23 cellular contexts compared by ENCODE assay signal in genomic region chr2:143697744-143698143, GRCh38.
A peak's percentile ranks its signal among the peaks of the same experiment; 100 is the strongest.
DNase-seq lines count a peak whose midpoint lies in the region; ATAC-seq, FAIRE-seq and TF ChIP-seq lines count a peak whose summit lies in the region.
"Had no signal": no experiment of that assay in that cellular context is flagged by ENCODE, and none has a peak within 500 bp of the region (broad histone marks: within the 10 kb centered on the region; RNA-seq: fewer than 3 reads in every experiment).

No MANE protein-coding gene starts in this region.

- intact Hi-C loops in activated CD4-positive, alpha-beta memory T cell treated with anti-CD3 and anti-CD28 coated beads for 36 hours (cut with micrococcal nuclease): loop anchor here (2.0 to 5.0 kb wide), 5 partner anchors 65 to 435 kb away; no protein-coding TSS in a partner anchor
- intact Hi-C loops in activated T-helper 1 cell treated with anti-CD3 and anti-CD28 coated beads, Interleukin-12 subunit alpha, Interleukin-12 subunit beta, Interleukin-2, Interleukin-4 antibody, amounts not matched to agents 30 ng/mL and 10 ng/mL and 1 ng/mL, durations not matched to agents 14 hours and 24 hours and 36 hours (cut with micrococcal nuclease): loop anchor here (1.0 to 5.0 kb wide), 6 partner anchors 33 to 819 kb away; no protein-coding TSS in a partner anchor
- intact Hi-C loops in spleen (cut with DNase I; ENCODE audit: low total_unique reads): no loop called here

- no peaks in the 10 kb centered on the region for H3K27me3 ChIP-seq in spleen (replicated peaks in 1 of 7)
- H3K27me3 ChIP-seq: neutrophil, right lobe of liver had no signal

- no peak overlapping the region for H3K27ac ChIP-seq in spleen
- H3K27ac ChIP-seq: coronary artery, right lobe of liver had no signal

- H3K9me3 ChIP-seq in spleen: no peaks in the 10 kb centered on the region
- H3K9me3 ChIP-seq: neutrophil, right lobe of liver had no signal

- H3K4me3 Mint-ChIP-seq in activated CD4-positive, alpha-beta memory T cell treated with anti-CD3 and anti-CD28 coated beads for 36 hours: no peak overlapping the region
- no peak overlapping the region for H3K4me3 Mint-ChIP-seq in activated CD4-positive, alpha-beta memory T cell treated with anti-CD3 and anti-CD28 coated beads, Interleukin-2, amount 10 ng/mL, durations not matched to agents 7 days and 5 days
- no peak overlapping the region for H3K4me3 Mint-ChIP-seq in activated T-helper 1 cell treated with anti-CD3 and anti-CD28 coated beads, Interleukin-12 subunit alpha, Interleukin-12 subunit beta, Interleukin-2, Interleukin-4 antibody, amounts not matched to agents 30 ng/mL and 10 ng/mL and 1 ng/mL, durations not matched to agents 14 hours and 24 hours and 36 hours
- H3K4me3 Mint-ChIP-seq: CD4-positive, CD25-positive, alpha-beta regulatory T cell; memory B cell had no signal

- CTCF ChIA-PET in activated CD4-positive, alpha-beta memory T cell treated with anti-CD3 and anti-CD28 coated beads for 36 hours (lab: Charles Lee): interaction anchor here (1.4 to 1.7 kb wide), 2 partner anchors 11 to 33 kb away, joined by 4 to 6 read pairs; no protein-coding TSS in a partner anchor
- CTCF ChIA-PET in activated CD4-positive, alpha-beta memory T cell treated with anti-CD3 and anti-CD28 coated beads, Interleukin-2, amount 10 ng/mL, durations not matched to agents 7 days and 5 days (lab: Charles Lee): interaction anchor here (1.1 to 1.2 kb wide), 2 partner anchors 8 to 659 kb away, joined by 3 read pairs; no protein-coding TSS in a partner anchor

- no peak for FAIRE-seq in HTR-8/SVneo (lab: Jason Lieb, UNC)
- FAIRE-seq: A204.1, islet of Langerhans had no signal

- H3K27me3 Mint-ChIP-seq in activated CD4-positive, alpha-beta memory T cell treated with anti-CD3 and anti-CD28 coated beads for 36 hours: no peaks in the 10 kb centered on the region
- H3K27me3 Mint-ChIP-seq in activated CD4-positive, alpha-beta memory T cell treated with anti-CD3 and anti-CD28 coated beads, Interleukin-2, amount 10 ng/mL, durations not matched to agents 7 days and 5 days: no peaks in the 10 kb centered on the region
- H3K27me3 Mint-ChIP-seq in activated T-helper 1 cell treated with anti-CD3 and anti-CD28 coated beads, Interleukin-12 subunit alpha, Interleukin-12 subunit beta, Interleukin-2, Interleukin-4 antibody, amounts not matched to agents 30 ng/mL and 10 ng/mL and 1 ng/mL, durations not matched to agents 14 hours and 24 hours and 36 hours (ENCODE audit: insufficient read depth): no peaks in the 10 kb centered on the region
- H3K27me3 Mint-ChIP-seq: CD4-positive, CD25-positive, alpha-beta regulatory T cell; memory B cell had no signal

- TF ChIP-seq CTCF in spleen (IDR thresholded peaks at IDR 0.05 in 8 of 11, conservative IDR thresholded peaks at IDR 0.05 in 3 of 11): no peak

- peak overlapping the region; percentile 64 for H3K27ac Mint-ChIP-seq in activated CD4-positive, alpha-beta memory T cell treated with anti-CD3 and anti-CD28 coated beads for 36 hours
- H3K27ac Mint-ChIP-seq in activated CD4-positive, alpha-beta memory T cell treated with anti-CD3 and anti-CD28 coated beads, Interleukin-2, amount 10 ng/mL, durations not matched to agents 7 days and 5 days: no peak overlapping the region
- H3K27ac Mint-ChIP-seq in activated T-helper 1 cell treated with anti-CD3 and anti-CD28 coated beads, Interleukin-12 subunit alpha, Interleukin-12 subunit beta, Interleukin-2, Interleukin-4 antibody, amounts not matched to agents 30 ng/mL and 10 ng/mL and 1 ng/mL, durations not matched to agents 14 hours and 24 hours and 36 hours: peak overlapping the region; percentile 90
- H3K27ac Mint-ChIP-seq: memory B cell had no signal

- no peak for DNase-seq in activated CD4-positive, alpha-beta memory T cell treated with anti-CD3 and anti-CD28 coated beads for 36 hours
- no peak for DNase-seq in activated CD4-positive, alpha-beta memory T cell treated with anti-CD3 and anti-CD28 coated beads, Interleukin-2, amount 10 ng/mL, durations not matched to agents 7 days and 5 days
- DNase-seq in activated T-helper 1 cell treated with anti-CD3 and anti-CD28 coated beads, Interleukin-12 subunit alpha, Interleukin-12 subunit beta, Interleukin-2, Interleukin-4 antibody, amounts not matched to agents 30 ng/mL and 10 ng/mL and 1 ng/mL, durations not matched to agents 14 hours and 24 hours and 36 hours (ENCODE audit: low spot score): no peak
- DNase-seq in spleen (no peak), HTR-8/SVneo (ENCODE audit: insufficient read length, low spot score) (no peak), dedifferentiated amniotic fluid mesenchymal stem cell (ENCODE audit: extremely low spot score) (no peak)
- DNase-seq: activated CD4-positive, CD25-positive, alpha-beta regulatory T cell; activated T-cell treated with anti-CD3 and anti-CD28 coated beads, Interleukin-2, amount 50 U/mL, for 48 hours; aorta; CD4-positive, CD25-positive, alpha-beta regulatory T cell; EL; NCI-H2081; NCI-H82; right lobe of liver; stimulated activated CD4-positive, alpha-beta T cell treated with anti-CD3 and anti-CD28 coated beads, Interleukin-2, amount 100 ng/mL, for 48 hours; trophoblast cell had no signal

- no peak for TF ChIP-seq POLR2A in spleen (IDR thresholded peaks at IDR 0.05)

- POLR2A ChIA-PET in activated CD4-positive, alpha-beta memory T cell treated with anti-CD3 and anti-CD28 coated beads for 36 hours (lab: Charles Lee): interaction anchor here (1.3 kb wide), 2 partner anchors 11 to 33 kb away, joined by 3 to 4 read pairs; no protein-coding TSS in a partner anchor
- POLR2A ChIA-PET in activated CD4-positive, alpha-beta memory T cell treated with anti-CD3 and anti-CD28 coated beads, Interleukin-2, amount 10 ng/mL, durations not matched to agents 7 days and 5 days (lab: Charles Lee): no interaction called here

- peaks cover 4% of the 10 kb centered on the region for H3K36me3 Mint-ChIP-seq in activated CD4-positive, alpha-beta memory T cell treated with anti-CD3 and anti-CD28 coated beads for 36 hours
- H3K36me3 Mint-ChIP-seq in activated CD4-positive, alpha-beta memory T cell treated with anti-CD3 and anti-CD28 coated beads, Interleukin-2, amount 10 ng/mL, durations not matched to agents 7 days and 5 days (ENCODE audit: low read depth): peaks cover 39% of the 10 kb centered on the region
- peaks cover 11% of the 10 kb centered on the region for H3K36me3 Mint-ChIP-seq in activated T-helper 1 cell treated with anti-CD3 and anti-CD28 coated beads, Interleukin-12 subunit alpha, Interleukin-12 subunit beta, Interleukin-2, Interleukin-4 antibody, amounts not matched to agents 30 ng/mL and 10 ng/mL and 1 ng/mL, durations not matched to agents 14 hours and 24 hours and 36 hours (ENCODE audit: low read depth)

- ATAC-seq in GM21447 (IDR thresholded peaks at IDR 0.05; ENCODE audit: unreplicated experiment): peak; percentile 42
- ATAC-seq in HG02973 (IDR thresholded peaks at IDR 0.05; ENCODE audit: unreplicated experiment): peak; percentile 50
- ATAC-seq: right lobe of liver had no signal

- H3K9me3 Mint-ChIP-seq in activated CD4-positive, alpha-beta memory T cell treated with anti-CD3 and anti-CD28 coated beads for 36 hours: no peaks in the 10 kb centered on the region
- H3K9me3 Mint-ChIP-seq in activated CD4-positive, alpha-beta memory T cell treated with anti-CD3 and anti-CD28 coated beads, Interleukin-2, amount 10 ng/mL, durations not matched to agents 7 days and 5 days: peaks cover under 1% of the 10 kb centered on the region
- no peaks in the 10 kb centered on the region for H3K9me3 Mint-ChIP-seq in activated T-helper 1 cell treated with anti-CD3 and anti-CD28 coated beads, Interleukin-12 subunit alpha, Interleukin-12 subunit beta, Interleukin-2, Interleukin-4 antibody, amounts not matched to agents 30 ng/mL and 10 ng/mL and 1 ng/mL, durations not matched to agents 14 hours and 24 hours and 36 hours
- H3K9me3 Mint-ChIP-seq: CD4-positive, CD25-positive, alpha-beta regulatory T cell; memory B cell had no signal

- H3K4me3 ChIP-seq in spleen: no peak overlapping the region
- H3K4me3 ChIP-seq: coronary artery, right lobe of liver had no signal

- peaks cover 0 to 15% (median 2%) of the 10 kb centered on the region in 6 donors for H3K36me3 ChIP-seq in spleen
- H3K36me3 ChIP-seq: neutrophil, right lobe of liver had no signal

- WGBS in spleen, 5 donors: 77 to 97% (median 92%) methylated on average over 1 of the region's 1 CpG

- peaks cover 0 to 24% (median 1%) of the 10 kb centered on the region in 6 donors for H3K4me1 ChIP-seq in spleen
- H3K4me1 ChIP-seq: right lobe of liver had no signal

- peaks cover 69% of the 10 kb centered on the region for H3K4me1 Mint-ChIP-seq in activated CD4-positive, alpha-beta memory T cell treated with anti-CD3 and anti-CD28 coated beads for 36 hours (ENCODE audit: low read depth)
- peaks cover 25% of the 10 kb centered on the region for H3K4me1 Mint-ChIP-seq in activated CD4-positive, alpha-beta memory T cell treated with anti-CD3 and anti-CD28 coated beads, Interleukin-2, amount 10 ng/mL, durations not matched to agents 7 days and 5 days
- peaks cover 28% of the 10 kb centered on the region for H3K4me1 Mint-ChIP-seq in activated T-helper 1 cell treated with anti-CD3 and anti-CD28 coated beads, Interleukin-12 subunit alpha, Interleukin-12 subunit beta, Interleukin-2, Interleukin-4 antibody, amounts not matched to agents 30 ng/mL and 10 ng/mL and 1 ng/mL, durations not matched to agents 14 hours and 24 hours and 36 hours (ENCODE audit: low read depth)
